26 cellular contexts compared by ENCODE assay signal in the genomic region with DNA sequence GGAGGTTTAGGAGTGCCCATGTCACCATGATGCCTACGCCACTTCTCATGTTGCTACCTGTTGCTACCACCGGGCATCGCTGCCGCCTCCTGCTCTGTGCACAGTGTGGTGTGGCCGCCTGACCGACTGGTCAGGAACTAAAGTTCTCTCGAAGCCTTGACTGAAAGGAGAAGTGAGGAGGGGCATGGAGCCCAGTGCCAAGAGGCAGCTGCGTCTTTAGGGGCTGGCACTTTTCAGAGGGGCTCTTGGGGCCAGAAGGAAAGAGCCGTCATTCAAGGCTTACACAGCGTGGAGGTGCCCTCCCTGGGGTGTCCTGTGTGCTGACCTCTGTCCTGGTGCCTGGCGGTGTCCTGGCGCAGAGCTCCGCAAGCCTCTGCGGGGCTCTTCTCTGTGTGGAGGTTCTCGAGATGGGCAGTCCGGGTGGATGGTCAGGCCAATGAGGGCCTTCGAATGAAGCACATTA. TPM values are rescaled to one million over a fixed set of nuclear protein-coding genes. Genes with fewer than 3 reads are reported as not detected.
DNase-seq lines count a peak whose midpoint lies in the region; TF ChIP-seq lines count a peak whose summit lies in the region.
"Had no signal": no experiment of that assay in that cellular context is flagged by ENCODE, and none has a peak within 500 bp of the region (broad histone marks: within the 10 kb centered on the region; RNA-seq: fewer than 3 reads in every experiment).

No MANE protein-coding gene starts in this region.

- DNase-seq in coronary artery (ENCODE audit: low spot score), result no peak
- DNase-seq in uterus, result no peak
- DNase-seq in midbrain (lab: John Stamatoyannopoulos, UW), result no peak
- no peak for DNase-seq in DMS153 treated with DMSO at 0.1 percent for 48 hours (lab: John Stamatoyannopoulos, UW; ENCODE audit: unreplicated experiment)
- DNase-seq in ACHN, result no peak
- DNase-seq: activated CD4-positive, alpha-beta T cell treated with anti-CD3 and anti-CD28 coated beads for 1 hour; activated CD8-positive, alpha-beta T cell treated with anti-CD3 and anti-CD28 coated beads, Interleukin-2, amount 10 ng/mL, durations not matched to agents 7 days and 5 days; activated naive CD4-positive, alpha-beta T cell treated with anti-CD3 and anti-CD28 coated beads for 36 hours; activated T-cell treated with anti-CD3 and anti-CD28 coated beads, Interleukin-2, amount 50 U/mL, for 72 hours; AML-193; anterior cingulate cortex; Caco-2; DND-41; foreskin fibroblast; hypothalamus; Kasumi-1; NCI-H1092; NCI-H187 treated with DMSO at 0.1 percent for 48 hours; retina; Right ventricle myocardium superior; stimulated activated CD4-positive, alpha-beta T cell treated with anti-CD3 and anti-CD28 coated beads, Interleukin-15, amount 100 ng/mL, for 24 hours; stimulated activated CD8-positive, alpha-beta memory T cell treated with anti-CD3 and anti-CD28 coated beads, Interleukin-4, amount 100 ng/mL, for 48 hours had no signal

- H3K36me3 ChIP-seq in KMS-11 (ENCODE audit: insufficient read depth), result no peaks in the 10 kb centered on the region
- H3K36me3 ChIP-seq in rectal smooth muscle tissue (ENCODE audit: control insufficient read depth, insufficient read depth, low read length), result no peaks in the 10 kb centered on the region
- no peaks in the 10 kb centered on the region for H3K36me3 ChIP-seq in uterus
- H3K36me3 ChIP-seq: neutrophil had no signal

- H3K9me3 ChIP-seq in uterus, result no peaks in the 10 kb centered on the region
- H3K9me3 ChIP-seq: Caco-2, neutrophil had no signal

- peak overlapping the region; percentile 98; the same call in 1 of the 2 replicates for H3K4me2 ChIP-seq in KMS-11

- no peak for TF ChIP-seq CTCF in KMS-11 (conservative IDR thresholded peaks at IDR 0.05; ENCODE audit: low read depth, low read length)
- no peak for TF ChIP-seq CTCF in coronary artery (IDR thresholded peaks at IDR 0.05)
- no peak for TF ChIP-seq CTCF in uterus (IDR thresholded peaks at IDR 0.05)

- H3K27me3 ChIP-seq in KMS-11 (ENCODE audit: insufficient read depth, low read depth) (no peaks in the 10 kb centered on the region), rectal smooth muscle tissue (ENCODE audit: control insufficient read depth, insufficient read depth, low read length) (no peaks in the 10 kb centered on the region), uterus (no peaks in the 10 kb centered on the region)

- H3K4me1 ChIP-seq in KMS-11 (ENCODE audit: low read depth, poor library complexity, severe bottlenecking) (peaks cover 51% of the 10 kb centered on the region), rectal smooth muscle tissue (ENCODE audit: control insufficient read depth, insufficient read depth, low read length) (peaks cover 22% of the 10 kb centered on the region), uterus (peaks cover 0 to 18% of the 10 kb centered on the region in 2 donors)
- H3K4me1 ChIP-seq: Caco-2 had no signal

- intact Hi-C loops in uterus (cut with DNase I; ENCODE audit: low total_unique reads), result loop anchor here (10.0 kb wide), 1 partner anchor 57 kb away; the partner anchor contains the start of gene ADARB1

- H3K9ac ChIP-seq in KMS-11, result 0 out of 2 replicates have a peak overlapping the region, but pooled peaks have one; percentile 45
- no peak overlapping the region for H3K9ac ChIP-seq in rectal smooth muscle tissue (ENCODE audit: low read length)

- H3K27ac ChIP-seq in KMS-11, result peak overlapping the region; percentile 69; the same call in 1 of the 2 replicates
- peak overlapping the region; percentile 87 to 93 for H3K27ac ChIP-seq in coronary artery
- H3K27ac ChIP-seq in rectal smooth muscle tissue (ENCODE audit: low read depth, low read length), result peak overlapping the region; percentile 55
- peak overlapping the region; percentile 77 to 91 for H3K27ac ChIP-seq in uterus
- H3K27ac ChIP-seq: neutrophil had no signal

- no peak overlapping the region for H3K4me3 ChIP-seq in KMS-11 (IDR thresholded peaks at IDR 0.05; ENCODE audit: insufficient read depth, low read depth, low read length)
- no peak overlapping the region for H3K4me3 ChIP-seq in coronary artery
- H3K4me3 ChIP-seq in rectal smooth muscle tissue (ENCODE audit: low read length), result no peak overlapping the region
- no peak overlapping the region for H3K4me3 ChIP-seq in uterus
- H3K4me3 ChIP-seq: GM12878 had no signal

- no peaks in the 10 kb centered on the region for H3K79me2 ChIP-seq in KMS-11 (ENCODE audit: insufficient read depth, low read depth)

- H4K20me1 ChIP-seq in KMS-11 (ENCODE audit: insufficient read depth), result no peaks in the 10 kb centered on the region

- in situ Hi-C loops in ACHN (cut with HindIII; ENCODE audit: low pct_ligation_motif_present, low pct_unique_long_range_greater_than_20kb, low sequenced_read_pairs), result no loop called here

- no peak for TF ChIP-seq POLR2A in uterus (IDR thresholded peaks at IDR 0.05)

- H2AFZ ChIP-seq in KMS-11 (ENCODE audit: low read depth), result no peak overlapping the region

RNA-seq across cellular contexts. Expression of gene ADARB1, which starts 57.2 kb away (rescaled TPM):
- 10 to 100 TPM; 21.8 to 69.6 (median 43.3) TPM for total RNA-seq in uterus
